In genomic region chr20:2133318-2134183, GRCh38 we compare ENCODE assay signal across 10 cellular contexts. TPM values are rescaled to one million over a fixed set of nuclear protein-coding genes. Genes with fewer than 3 reads are reported as not detected.
A peak's percentile ranks its signal among the peaks of the same experiment; 100 is the strongest.
DNase-seq lines count a peak whose midpoint lies in the region; ATAC-seq and TF ChIP-seq lines count a peak whose summit lies in the region.
"Had no signal": no experiment of that assay in that cellular context is flagged by ENCODE, and none has a peak within 500 bp of the region (broad histone marks: within the 10 kb centered on the region; RNA-seq: fewer than 3 reads in every experiment).

No MANE protein-coding gene starts in this region.

- H3K9me3 ChIP-seq in esophagus (ENCODE audit: control insufficient read depth in 2 of 2, insufficient read depth in 1 of 2, low read depth in 1 of 2, low read length in 1 of 2): no peaks in the 10 kb centered on the region
- H3K9me3 ChIP-seq in neural progenitor cell (ENCODE audit: low read depth): no peaks in the 10 kb centered on the region
- H3K9me3 ChIP-seq in Caco-2: no peaks in the 10 kb centered on the region
- no peaks in the 10 kb centered on the region for H3K9me3 ChIP-seq in CD4-positive, alpha-beta T cell (ENCODE audit: control insufficient read depth, low read length)

- H4K20me1 ChIP-seq in neural progenitor cell (ENCODE audit: low read depth): peaks cover 99% of the 10 kb centered on the region

- H3K4me1 Mint-ChIP-seq in neural progenitor cell (peaks cover 41% of the 10 kb centered on the region), Caco-2 (ENCODE audit: low read depth, unreplicated experiment) (peaks cover 21% of the 10 kb centered on the region)
- peaks cover 41% of the 10 kb centered on the region for H3K4me1 Mint-ChIP-seq in CD4-positive, alpha-beta T cell (ENCODE audit: low read depth)

- H3K4me2 ChIP-seq in neural progenitor cell: peak overlapping the region; percentile 24

- H3K9me3 Mint-ChIP-seq in neural progenitor cell: no peaks in the 10 kb centered on the region
- H3K9me3 Mint-ChIP-seq in Caco-2 (ENCODE audit: unreplicated experiment): no peaks in the 10 kb centered on the region
- no peaks in the 10 kb centered on the region for H3K9me3 Mint-ChIP-seq in CD4-positive, alpha-beta T cell

- H3K79me2 ChIP-seq in neural progenitor cell (ENCODE audit: low read depth): peaks cover 92% of the 10 kb centered on the region

- H3K36me3 Mint-ChIP-seq in neural progenitor cell: peaks cover 4% of the 10 kb centered on the region
- peaks cover 24% of the 10 kb centered on the region for H3K36me3 Mint-ChIP-seq in Caco-2 (ENCODE audit: insufficient read depth, unreplicated experiment)
- H3K36me3 Mint-ChIP-seq in CD4-positive, alpha-beta T cell (ENCODE audit: low read depth): peaks cover 18% of the 10 kb centered on the region

- CTCF ChIA-PET in Caco-2 (lab: Charles Lee): no interaction called here
- CTCF ChIA-PET in CD4-positive, alpha-beta T cell (lab: Charles Lee): no interaction called here

- H3K9ac ChIP-seq in neural progenitor cell: no peak overlapping the region

- H3K4me3 Mint-ChIP-seq in neural progenitor cell: peak overlapping the region; percentile 51
- no peak overlapping the region for H3K4me3 Mint-ChIP-seq in Caco-2 (ENCODE audit: unreplicated experiment)
- H3K4me3 Mint-ChIP-seq in CD4-positive, alpha-beta T cell: no peak overlapping the region

- H3K4me3 ChIP-seq in AG09309 (ENCODE audit: control insufficient read depth, low read depth, low read length): no peak overlapping the region
- H3K4me3 ChIP-seq in esophagus (ENCODE audit: low read depth in 1 of 2, low read length in 2 of 2): no peak overlapping the region
- no peak overlapping the region for H3K4me3 ChIP-seq in neural progenitor cell
- H3K4me3 ChIP-seq in Caco-2 (ENCODE audit: low read depth, low read length): no peak overlapping the region

- DNase-seq in AG09309 (ENCODE audit: low read depth) (peak; percentile 71), MV-4-11 (lab: John Stamatoyannopoulos, UW) (peak; percentile 64), neural progenitor cell (ENCODE audit: low spot score) (peak; percentile 54), Caco-2 (no peak), NCI-H748 (lab: John Stamatoyannopoulos, UW; ENCODE audit: unreplicated experiment) (no peak), NAMALWA (ENCODE audit: low spot score) (no peak)
- no peak for DNase-seq in CD4-positive, alpha-beta T cell
- DNase-seq: activated CD4-positive, alpha-beta T cell treated with anti-CD3 and anti-CD28 coated beads, Interleukin-2, amount 50 U/mL, for 1 hour; NCI-H2029 had no signal

- no TSS peak for BruUV-seq in Caco-2 (replicated peaks; lab: Mats Ljungman, UMichigan)

- peak overlapping the region; percentile 74 to 84 for H3K27ac ChIP-seq in esophagus (ENCODE audit: low read depth in 2 of 2, low read length in 1 of 2)
- H3K27ac ChIP-seq in neural progenitor cell: no peak overlapping the region
- no peak overlapping the region for H3K27ac ChIP-seq in CD4-positive, alpha-beta T cell (ENCODE audit: low read depth, low read length)

- no peak overlapping the region for H2AFZ ChIP-seq in neural progenitor cell (replicated peaks)

- H3F3A ChIP-seq in neural progenitor cell (ENCODE audit: low read depth): peaks cover 6% of the 10 kb centered on the region

- no peaks in the 10 kb centered on the region for H3K27me3 Mint-ChIP-seq in neural progenitor cell (ENCODE audit: insufficient read depth, low read depth)
- no peaks in the 10 kb centered on the region for H3K27me3 Mint-ChIP-seq in Caco-2 (ENCODE audit: insufficient read depth, unreplicated experiment)
- H3K27me3 Mint-ChIP-seq in CD4-positive, alpha-beta T cell: no peaks in the 10 kb centered on the region

- ATAC-seq in CD4-positive, alpha-beta T cell (ENCODE audit: poor library complexity): no peak

- H3K4me1 ChIP-seq in esophagus (ENCODE audit: control insufficient read depth in 2 of 2, insufficient read depth in 2 of 2, low read length in 1 of 2): peaks cover 13% of the 10 kb centered on the region in 2 donors
- peaks cover 22% of the 10 kb centered on the region for H3K4me1 ChIP-seq in neural progenitor cell
- peaks cover 7% of the 10 kb centered on the region for H3K4me1 ChIP-seq in Caco-2

- POLR2A ChIA-PET in Caco-2 (lab: Charles Lee): no interaction called here
- POLR2A ChIA-PET in CD4-positive, alpha-beta T cell (lab: Charles Lee): no interaction called here

- intact Hi-C loops in Caco-2 (cut with micrococcal nuclease; ENCODE audit: unreplicated experiment): no loop called here
- intact Hi-C loops in CD4-positive, alpha-beta T cell (cut with DNase I, micrococcal nuclease): no loop called here

- TF ChIP-seq CTCF in AG09309 (IDR thresholded peaks at IDR 0.05; ENCODE audit: control insufficient read depth, insufficient read depth, low read depth, low read length, missing control alignments) (no peak), neural progenitor cell (IDR thresholded peaks at IDR 0.05) (no peak), Caco-2 (IDR thresholded peaks at IDR 0.05; ENCODE audit: insufficient read depth in 1 of 2, low read depth in 1 of 2, low read length in 1 of 2, severe bottlenecking in 1 of 2, unreplicated experiment in 1 of 2) (no peak)
- TF ChIP-seq CTCF in CD4-positive, alpha-beta T cell (IDR thresholded peaks at IDR 0.05): no peak

- H3K27me3 ChIP-seq in esophagus (ENCODE audit: control insufficient read depth in 1 of 2, insufficient read depth in 2 of 2, low read length in 2 of 2): no peaks in the 10 kb centered on the region
- H3K27me3 ChIP-seq in neural progenitor cell: no peaks in the 10 kb centered on the region
- no peaks in the 10 kb centered on the region for H3K27me3 ChIP-seq in Caco-2 (replicated peaks; ENCODE audit: control insufficient read depth, insufficient read depth, low read length)
- no peaks in the 10 kb centered on the region for H3K27me3 ChIP-seq in CD4-positive, alpha-beta T cell (ENCODE audit: control insufficient read depth, insufficient read depth, low read length)

- no peaks in the 10 kb centered on the region for H3K36me3 ChIP-seq in esophagus (ENCODE audit: control insufficient read depth in 2 of 2, insufficient read depth in 2 of 2, low read length in 1 of 2)
- H3K36me3 ChIP-seq in neural progenitor cell: no peaks in the 10 kb centered on the region
- H3K36me3 ChIP-seq in Caco-2 (ENCODE audit: control insufficient read depth, insufficient read depth, low read length): peaks cover 1% of the 10 kb centered on the region; the same call in 1 of the 2 replicates

- WGBS in esophagus, 2 donors: 60 to 70% methylated on average over 9 of the region's 9 CpGs

- H3K27ac Mint-ChIP-seq in neural progenitor cell (peak overlapping the region; percentile 88), Caco-2 (ENCODE audit: unreplicated experiment) (no peak overlapping the region)
- no peak overlapping the region for H3K27ac Mint-ChIP-seq in CD4-positive, alpha-beta T cell

RNA-seq across cellular contexts. Expression of gene STK35, which starts 31.9 kb away (rescaled TPM):
- polyA plus RNA-seq in esophagus: 1 to 10 TPM; 6.9 to 8.0 TPM
- total RNA-seq in neural progenitor cell (ENCODE audit: low replicate concordance): 21.8 and 41.0 TPM in 2 replicates
- total RNA-seq in Caco-2 (2022): 40.1 and 40.2 TPM in 2 replicates
- total RNA-seq in CD4-positive, alpha-beta T cell: 10 to 100 TPM; 18.9 to 19.6 TPM

Comparison
In these comparisons a context has a peak if more than half of its experiments do, and no peak if none do; other contexts are left out.
1. DNase-seq: peak in AG09309 (single experiment), MV-4-11 (single experiment) and neural progenitor cell (single experiment); none in Caco-2 (0 of 2), NCI-H748 (single experiment), CD4-positive, alpha-beta T cell (0 of 10) and NAMALWA (single experiment).
2. H3K27ac ChIP-seq: peak in esophagus (2 of 2); none in neural progenitor cell (single experiment) and CD4-positive, alpha-beta T cell (single experiment).